Comparison of ENCODE assay signal across 22 cellular contexts in genomic region chr3:8001307-8001706, GRCh38.
DNase-seq lines count a peak whose midpoint lies in the region; ATAC-seq, FAIRE-seq and TF ChIP-seq lines count a peak whose summit lies in the region.
"Had no signal": no experiment of that assay in that cellular context is flagged by ENCODE, and none has a peak within 500 bp of the region (broad histone marks: within the 10 kb centered on the region; RNA-seq: fewer than 3 reads in every experiment).

No MANE protein-coding gene starts in this region.

- H3K9me3 ChIP-seq in heart left ventricle (no peaks in the 10 kb centered on the region), right atrium auricular region (no peaks in the 10 kb centered on the region), H1 (ENCODE audit: insufficient read depth in 2 of 2, low read depth in 1 of 2, low read length in 1 of 2) (no peaks in the 10 kb centered on the region)
- H3K9me3 ChIP-seq: BE2C had no signal

- no peaks in the 10 kb centered on the region for H3K79me1 ChIP-seq in H1 (ENCODE audit: low read depth, low read length)
- no peaks in the 10 kb centered on the region for H3K79me1 ChIP-seq in mesendoderm (ENCODE audit: low read length)

- POLR2A ChIA-PET in H1 (lab: Charles Lee; ENCODE audit: partially characterized antibody), result no interaction called here

- H3K9ac ChIP-seq in H1 (replicated peaks in 1 of 4; ENCODE audit: extremely low read depth in 1 of 4, low read depth in 3 of 4, low read length in 3 of 4) (no peak overlapping the region), mesendoderm (ENCODE audit: low read length) (no peak overlapping the region)
- H3K9ac ChIP-seq: GM23248 had no signal

- intact Hi-C loops in heart left ventricle (cut with DNase I), result no loop called here

- H4K8ac ChIP-seq in H1 (ENCODE audit: extremely low read depth, insufficient read depth, low read length) (no peak overlapping the region), mesendoderm (ENCODE audit: low read depth, low read length) (no peak overlapping the region)

- H3K27ac ChIP-seq in heart left ventricle (no peak overlapping the region), right atrium auricular region (peak overlapping the region in 1 of 2 donors; percentile 62), H1 (ENCODE audit: low read depth, low read length) (no peak overlapping the region), mesendoderm (ENCODE audit: low read depth, low read length) (no peak overlapping the region)
- H3K27ac ChIP-seq: GM23248, HL-60 had no signal

- H3K27me3 ChIP-seq in heart left ventricle (no peaks in the 10 kb centered on the region), right atrium auricular region (no peaks in the 10 kb centered on the region), H1 (replicated peaks in 1 of 4; ENCODE audit: control insufficient read depth in 3 of 4, extremely low read depth in 1 of 4, insufficient read depth in 3 of 4, low read length in 3 of 4) (no peaks in the 10 kb centered on the region), mesendoderm (ENCODE audit: insufficient read depth, low read length, poor library complexity) (no peaks in the 10 kb centered on the region)
- H3K27me3 ChIP-seq: BE2C had no signal

- ATAC-seq in heart left ventricle, result peak; percentile 54 to 81 (median 66)
- no peak for ATAC-seq in GM19455 (IDR thresholded peaks at IDR 0.05; ENCODE audit: unreplicated experiment)
- ATAC-seq: GM12878 had no signal

- H4K20me1 ChIP-seq in H1 (replicated peaks in 1 of 2; ENCODE audit: control insufficient read depth in 1 of 2, insufficient read depth in 2 of 2, low read length in 2 of 2), result no peaks in the 10 kb centered on the region

- no peak for TF ChIP-seq POLR2A in heart left ventricle (IDR thresholded peaks at IDR 0.05)
- no peak for TF ChIP-seq POLR2A in H1 (IDR thresholded peaks at IDR 0.05; ENCODE audit: control extremely low read depth in 1 of 2, low read depth in 2 of 2, low read length in 2 of 2)

- H2BK5ac ChIP-seq in H1 (ENCODE audit: low read depth, low read length) (no peak overlapping the region), mesendoderm (ENCODE audit: low read length) (no peak overlapping the region)

- H3K9me3 Mint-ChIP-seq in brain, result peaks cover 0 to 2% (median 0%) of the 10 kb centered on the region in 5 experiments

- H4K91ac ChIP-seq in H1 (replicated peaks; ENCODE audit: insufficient read length, low read length), result no peak overlapping the region

- no peaks in the 10 kb centered on the region for H3K79me2 ChIP-seq in H1 (ENCODE audit: control insufficient read depth in 1 of 2, insufficient read depth in 2 of 2, low read length in 2 of 2)
- no peaks in the 10 kb centered on the region for H3K79me2 ChIP-seq in mesendoderm (ENCODE audit: control insufficient read depth, insufficient read depth, low read length)

- H3K18ac ChIP-seq in H1 (ENCODE audit: extremely low read depth, low read length) (no peak overlapping the region; the same call in 1 of the 2 replicates), mesendoderm (ENCODE audit: low read length) (peak overlapping the region; percentile 39)

- DNase-seq in heart left ventricle (no peak), right atrium auricular region (ENCODE audit: low spot score) (no peak), H1 (ENCODE audit: low read depth in 1 of 2, low spot score in 2 of 2) (no peak), mesendoderm (no peak)
- DNase-seq in activated naive CD4-positive, alpha-beta T cell (lab: John Stamatoyannopoulos, UW), result no peak
- DNase-seq: ACHN; CD4-positive, CD25-positive, alpha-beta regulatory T cell; CD8-positive, alpha-beta memory T cell; COR-L47; DMS 273 treated with DMSO at 0.1 percent for 48 hours; DMS53; DND-41; EL; GM23248; HCEC 1CT had no signal

- H3K4me3 ChIP-seq in heart left ventricle (no peak overlapping the region), right atrium auricular region (no peak overlapping the region), H1 (ENCODE audit: extremely low read depth in 1 of 4, insufficient read depth in 2 of 4, low read depth in 3 of 4, low read length in 4 of 4) (no peak overlapping the region), mesendoderm (ENCODE audit: low read length) (no peak overlapping the region)
- H3K4me3 ChIP-seq: GM12878, GM23248 had no signal

- H3K4ac ChIP-seq in H1 (replicated peaks; ENCODE audit: insufficient read length, low read depth, low read length) (no peak overlapping the region), mesendoderm (ENCODE audit: low read depth, low read length) (no peak overlapping the region)

- WGBS in heart left ventricle, 4 donors, result 18 to 48% (median 30%) methylated on average over 1 of the region's 1 CpG
- 83% methylated on average over 1 of the region's 1 CpG; no CpG with 5 or more reads in 1 of the 2 experiments for WGBS in H1 (ENCODE audit: extremely low coverage in 1 of 2, insufficient coverage in 1 of 2, insufficient read length in 1 of 2, insufficient replicate concordance in 2 of 2, low coverage in 1 of 2, low lambda C conversion rate in 2 of 2, missing lambda C conversion rate in 1 of 2), 2 experiments
- no CpG with 5 or more reads among the region's 1 CpG for WGBS in mesendoderm (ENCODE audit: extremely low coverage, insufficient coverage, low lambda C conversion rate)

- H2BK120ac ChIP-seq in H1 (replicated peaks; ENCODE audit: low read depth, low read length), result no peak overlapping the region
- H2BK120ac ChIP-seq in mesendoderm (ENCODE audit: low read depth, low read length), result no peak overlapping the region

- H2BK20ac ChIP-seq in H1 (ENCODE audit: low read length), result 0 out of 2 replicates have a peak overlapping the region, but pooled peaks have one; percentile 61

- H4K5ac ChIP-seq in H1 (ENCODE audit: insufficient read length, low read depth, low read length), result no peak overlapping the region
- no peak overlapping the region for H4K5ac ChIP-seq in mesendoderm (ENCODE audit: low read length)

- no peak overlapping the region for H2AFZ ChIP-seq in H1 (ENCODE audit: low read length)
- H2AFZ ChIP-seq: GM23248 had no signal

- H3K27ac Mint-ChIP-seq in brain, result peak overlapping the region in 3 of 5 experiments; percentile 9 to 85 (median 40)
- H3K27ac Mint-ChIP-seq: CD4-positive, CD25-positive, alpha-beta regulatory T cell; CD8-positive, alpha-beta memory T cell had no signal

- no peak overlapping the region for H3K4me2 ChIP-seq in H1 (ENCODE audit: insufficient read depth in 1 of 2, low read depth in 2 of 2, low read length in 2 of 2)
- no peak overlapping the region for H3K4me2 ChIP-seq in mesendoderm (ENCODE audit: low read length)

- no peak for TF ChIP-seq CTCF in heart left ventricle (IDR thresholded peaks at IDR 0.05)
- TF ChIP-seq CTCF in right atrium auricular region (IDR thresholded peaks at IDR 0.05), result no peak
- no peak for TF ChIP-seq CTCF in brain (conservative IDR thresholded peaks at IDR 0.05)
- TF ChIP-seq CTCF in H1 (IDR thresholded peaks at IDR 0.05; ENCODE audit: control extremely low read depth in 1 of 3, insufficient read depth in 1 of 3, low read depth in 1 of 3, low read length in 3 of 3), result no peak

- no peak for TF ChIP-seq RAD21 in H1 (IDR thresholded peaks at IDR 0.05 in 1 of 2, conservative IDR thresholded peaks at IDR 0.05 in 1 of 2; ENCODE audit: low read depth in 2 of 2, low read length in 2 of 2)

- no peak overlapping the region for H2BK12ac ChIP-seq in H1 (ENCODE audit: low read depth, low read length)

- no peak overlapping the region for H3K14ac ChIP-seq in H1 (ENCODE audit: insufficient read length)

- peaks cover 0 to 14% (median 5%) of the 10 kb centered on the region in 12 donors for H3K4me1 ChIP-seq in heart left ventricle
- peaks cover 0 to 12% of the 10 kb centered on the region in 2 donors for H3K4me1 ChIP-seq in right atrium auricular region
- peaks cover 0 to 8% (median 3%) of the 10 kb centered on the region in 4 experiments; a peak in 5 of 7 replicates for H3K4me1 ChIP-seq in H1 (replicated peaks in 1 of 4; ENCODE audit: control insufficient read depth in 3 of 4, insufficient read depth in 4 of 4, low read length in 3 of 4)
- H3K4me1 ChIP-seq in mesendoderm (ENCODE audit: control insufficient read depth, low read depth, low read length), result no peaks in the 10 kb centered on the region
- H3K4me1 ChIP-seq: BE2C had no signal

- no peak overlapping the region for H2BK15ac ChIP-seq in H1 (ENCODE audit: low read length)
- no peak overlapping the region for H2BK15ac ChIP-seq in mesendoderm (replicated peaks; ENCODE audit: low read depth)

- CTCF ChIA-PET in H1 (lab: Charles Lee; ENCODE audit: partially characterized antibody), result no interaction called here

- TF ChIP-seq EP300 in H1 (IDR thresholded peaks at IDR 0.05; ENCODE audit: borderline replicate concordance in 1 of 2, low read depth in 2 of 2, low read length in 2 of 2), result no peak

- no peak overlapping the region for H3K23ac ChIP-seq in H1 (ENCODE audit: insufficient read length)
- H3K23ac ChIP-seq in mesendoderm (ENCODE audit: low read length), result no peak overlapping the region

- FAIRE-seq in H1 (lab: Jason Lieb, UNC), result no peak
- FAIRE-seq: A204.1, GM12878, H54 had no signal

- no peaks in the 10 kb centered on the region for H3K36me3 ChIP-seq in heart left ventricle
- no peaks in the 10 kb centered on the region for H3K36me3 ChIP-seq in right atrium auricular region
- H3K36me3 ChIP-seq in H1 (ENCODE audit: control insufficient read depth in 2 of 4, insufficient read depth in 4 of 4, low read length in 3 of 4), result no peaks in the 10 kb centered on the region
- no peaks in the 10 kb centered on the region for H3K36me3 ChIP-seq in mesendoderm (ENCODE audit: control insufficient read depth, insufficient read depth, low read length)
- H3K36me3 ChIP-seq: BE2C had no signal

- peaks cover 37% of the 10 kb centered on the region for H3K4me1 Mint-ChIP-seq in brain
- H3K4me1 Mint-ChIP-seq: CD4-positive, CD25-positive, alpha-beta regulatory T cell; CD8-positive, alpha-beta memory T cell had no signal

- no peaks in the 10 kb centered on the region; the same call in 1 of the 2 replicates for H3K23me2 ChIP-seq in H1 (ENCODE audit: low read depth, low read length)

- H3K56ac ChIP-seq in H1 (replicated peaks; ENCODE audit: insufficient read length, low read depth, low read length) (no peak overlapping the region), mesendoderm (ENCODE audit: low read length) (no peak overlapping the region)

- no peaks in the 10 kb centered on the region for H3K36me3 Mint-ChIP-seq in brain
- H3K36me3 Mint-ChIP-seq: CD4-positive, CD25-positive, alpha-beta regulatory T cell; CD8-positive, alpha-beta memory T cell had no signal

- peak overlapping the region in 1 of 5 experiments; percentile 54 for H3K4me3 Mint-ChIP-seq in brain
- H3K4me3 Mint-ChIP-seq: CD4-positive, CD25-positive, alpha-beta regulatory T cell; CD8-positive, alpha-beta memory T cell had no signal

- peaks cover 3% of the 10 kb centered on the region for H3K27me3 Mint-ChIP-seq in brain
- H3K27me3 Mint-ChIP-seq: CD4-positive, CD25-positive, alpha-beta regulatory T cell had no signal

- no peak overlapping the region for H2AK5ac ChIP-seq in H1 (ENCODE audit: low read depth, low read length)
- H2AK5ac ChIP-seq in mesendoderm (ENCODE audit: low read length), result no peak overlapping the region

TF ChIP-seq in H1, 55 proteins besides CTCF, POLR2A, EP300 and RAD21 (continues in another document):
- TF ChIP-seq ASH2L (IDR thresholded peaks at IDR 0.05; ENCODE audit: low read length) (no peak), POLR2AphosphoS5 (IDR thresholded peaks at IDR 0.05; ENCODE audit: low read depth, low read length) (no peak), CBX8 (IDR thresholded peaks at IDR 0.05; ENCODE audit: borderline replicate concordance, low read depth, low read length) (no peak)
